20 cellular contexts compared by ENCODE assay signal in genomic region chr4:146212781-146213180, GRCh38. TPM values are rescaled to one million over a fixed set of nuclear protein-coding genes. Genes with fewer than 3 reads are reported as not detected.
"Had no signal": no experiment of that assay in that cellular context is flagged by ENCODE, and none has a peak within 500 bp of the region (broad histone marks: within the 10 kb centered on the region; RNA-seq: fewer than 3 reads in every experiment).

No MANE protein-coding gene starts in this region.

- H3K27ac ChIP-seq: heart left ventricle, pancreas, suprapubic skin, tibial nerve, upper lobe of right lung, vagina had no signal

- H3K4me3 ChIP-seq: heart left ventricle, pancreas, suprapubic skin, tibial nerve, upper lobe of right lung, vagina had no signal

- H3K4me1 ChIP-seq: pancreas, suprapubic skin, tibial nerve, upper lobe of right lung, vagina had no signal

- ATAC-seq: heart left ventricle, pancreas, right cardiac atrium, upper lobe of right lung had no signal

- H3K36me3 ChIP-seq: heart left ventricle, pancreas, suprapubic skin, tibial nerve, upper lobe of right lung, vagina had no signal

- H3K9me3 ChIP-seq: heart left ventricle, pancreas, suprapubic skin, tibial nerve, upper lobe of right lung, vagina had no signal

- DNase-seq: dermis blood vessel endothelial cell; heart left ventricle; kidney glomerular epithelial cell; naive B cell; occipital lobe; pancreas; right cardiac atrium; small intestine; stimulated activated CD4-positive, alpha-beta T cell treated with anti-CD3 and anti-CD28 coated beads, Interleukin-12 subunit alpha, Interleukin-12 subunit beta, amount 100 ng/mL, for 4 hours; stimulated activated CD4-positive, alpha-beta T cell treated with anti-CD3 and anti-CD28 coated beads, Interleukin-2, amount 100 ng/mL, for 48 hours; stimulated activated naive CD4-positive, alpha-beta T cell treated with Interleukin-2 at 50 U/mL for 16 hours; upper lobe of right lung had no signal

- H3K27me3 ChIP-seq: pancreas, suprapubic skin, tibial nerve, upper lobe of right lung, vagina had no signal

RNA-seq across cellular contexts. Expression of gene REELD1, which starts 1.6 kb away (rescaled TPM):
- total RNA-seq: dermis blood vessel endothelial cell, epithelial cell of proximal tubule, frontal cortex, glomerular endothelial cell, lung microvascular endothelial cell, occipital lobe, progenitor cell of endocrine pancreas had no signal
